Comparison of ENCODE assay signal across 30 cellular contexts in genomic region chr10:17352583-17352982, GRCh38.
"Had no signal": no experiment of that assay in that cellular context is flagged by ENCODE, and none has a peak within 500 bp of the region (broad histone marks: within the 10 kb centered on the region; RNA-seq: fewer than 3 reads in every experiment).

No MANE protein-coding gene starts in this region.

- H3K4me1 ChIP-seq: gastrocnemius medialis had no signal

- H3K36me3 Mint-ChIP-seq: activated CD4-positive, alpha-beta memory T cell treated with anti-CD3 and anti-CD28 coated beads for 36 hours; activated CD8-positive, alpha-beta memory T cell treated with anti-CD3 and anti-CD28 coated beads, Interleukin-2, amount 10 ng/mL, durations not matched to agents 7 days and 5 days had no signal

- H3K4me3 ChIP-seq: coronary artery, dorsolateral prefrontal cortex, esophagus muscularis mucosa, gastrocnemius medialis, heart left ventricle had no signal

- H3K9me3 Mint-ChIP-seq: dendritic cell treated with granulocyte-macrophage colony-stimulating factor and Interleukin-4, amounts not matched to agents 40 ng/mL and 50 ng/mL, for 4 days; endodermal cell had no signal

- H3K4me1 Mint-ChIP-seq: activated CD4-positive, alpha-beta T cell treated with anti-CD3 and anti-CD28 coated beads, Interleukin-2, amount 10 ng/mL, durations not matched to agents 24 days and 14 days; activated CD8-positive, alpha-beta memory T cell treated with anti-CD3 and anti-CD28 coated beads, Interleukin-2, amount 10 ng/mL, durations not matched to agents 7 days and 5 days had no signal

- H3K36me3 ChIP-seq: brain microvascular endothelial cell, esophagus muscularis mucosa, gastrocnemius medialis, heart left ventricle had no signal

- H3K27ac ChIP-seq: brain microvascular endothelial cell, coronary artery, dorsolateral prefrontal cortex, esophagus muscularis mucosa, foreskin keratinocyte, gastrocnemius medialis, heart left ventricle had no signal

- H3K4me3 Mint-ChIP-seq: activated CD4-positive, alpha-beta memory T cell treated with anti-CD3 and anti-CD28 coated beads for 36 hours; activated CD4-positive, alpha-beta T cell treated with anti-CD3 and anti-CD28 coated beads for 36 hours; activated CD4-positive, alpha-beta T cell treated with anti-CD3 and anti-CD28 coated beads, Interleukin-2, amount 10 ng/mL, durations not matched to agents 24 days and 14 days; activated CD8-positive, alpha-beta memory T cell treated with anti-CD3 and anti-CD28 coated beads, Interleukin-2, amount 10 ng/mL, durations not matched to agents 7 days and 5 days; activated CD8-positive, alpha-beta T cell treated with anti-CD3 and anti-CD28 coated beads, Interleukin-2, amount 10 ng/mL, durations not matched to agents 7 days and 5 days; activated naive CD8-positive, alpha-beta T cell; activated T-cell treated with anti-CD3 and anti-CD28 coated beads, Interleukin-2, amount 50 U/mL, for 24 hours; activated T-cell treated with anti-CD3 and anti-CD28 coated beads, Interleukin-2, amount 50 U/mL, for 72 hours; central memory CD8-positive, alpha-beta T cell; dendritic cell treated with granulocyte-macrophage colony-stimulating factor and Interleukin-4, amounts not matched to agents 40 ng/mL and 50 ng/mL, for 4 days; endodermal cell had no signal

- H3K9me3 ChIP-seq: esophagus muscularis mucosa, gastrocnemius medialis, heart left ventricle had no signal

- H3K27me3 ChIP-seq: brain microvascular endothelial cell, esophagus muscularis mucosa, foreskin keratinocyte, gastrocnemius medialis, heart left ventricle had no signal

- H3K27ac Mint-ChIP-seq: activated CD4-positive, alpha-beta memory T cell treated with anti-CD3 and anti-CD28 coated beads for 36 hours; activated CD4-positive, alpha-beta T cell treated with anti-CD3 and anti-CD28 coated beads for 36 hours; activated CD4-positive, alpha-beta T cell treated with anti-CD3 and anti-CD28 coated beads, Interleukin-2, amount 10 ng/mL, durations not matched to agents 24 days and 14 days; activated CD8-positive, alpha-beta memory T cell treated with anti-CD3 and anti-CD28 coated beads, Interleukin-2, amount 10 ng/mL, durations not matched to agents 7 days and 5 days; activated CD8-positive, alpha-beta T cell treated with anti-CD3 and anti-CD28 coated beads, Interleukin-2, amount 10 ng/mL, durations not matched to agents 7 days and 5 days; activated naive CD8-positive, alpha-beta T cell; activated T-cell treated with anti-CD3 and anti-CD28 coated beads, Interleukin-2, amount 50 U/mL, for 24 hours; activated T-cell treated with anti-CD3 and anti-CD28 coated beads, Interleukin-2, amount 50 U/mL, for 72 hours; dendritic cell treated with granulocyte-macrophage colony-stimulating factor and Interleukin-4, amounts not matched to agents 40 ng/mL and 50 ng/mL, for 4 days; endodermal cell had no signal

- ATAC-seq: activated CD4-positive, alpha-beta T cell treated with anti-CD3 and anti-CD28 coated beads for 36 hours; activated CD8-positive, alpha-beta memory T cell treated with anti-CD3 and anti-CD28 coated beads, Interleukin-2, amount 10 ng/mL, durations not matched to agents 7 days and 5 days; activated CD8-positive, alpha-beta T cell treated with anti-CD3 and anti-CD28 coated beads, Interleukin-2, amount 10 ng/mL, durations not matched to agents 7 days and 5 days; activated T-cell treated with anti-CD3 and anti-CD28 coated beads, Interleukin-2, amount 50 U/mL, for 72 hours; foreskin keratinocyte; gastrocnemius medialis; heart left ventricle had no signal

- H3K27me3 Mint-ChIP-seq: central memory CD8-positive, alpha-beta T cell; dendritic cell treated with granulocyte-macrophage colony-stimulating factor and Interleukin-4, amounts not matched to agents 40 ng/mL and 50 ng/mL, for 4 days had no signal

- DNase-seq: activated CD4-positive, alpha-beta memory T cell treated with anti-CD3 and anti-CD28 coated beads for 36 hours; activated CD4-positive, alpha-beta T cell treated with anti-CD3 and anti-CD28 coated beads for 36 hours; activated CD4-positive, alpha-beta T cell treated with anti-CD3 and anti-CD28 coated beads, Interleukin-2, amount 10 ng/mL, durations not matched to agents 24 days and 14 days; activated CD4-positive, CD25-positive, alpha-beta regulatory T cell; activated CD4-positive, CD25-positive, alpha-beta regulatory T cell treated with anti-CD3 and anti-CD28 coated beads, Interleukin-2, amount 50 U/mL, for 72 hours; activated CD8-positive, alpha-beta memory T cell treated with anti-CD3 and anti-CD28 coated beads, Interleukin-2, amount 10 ng/mL, durations not matched to agents 7 days and 5 days; activated CD8-positive, alpha-beta memory T cell treated with anti-CD3 and anti-CD28 coated beads, Interleukin-2, amount 50 U/mL, for 4 hours; activated CD8-positive, alpha-beta T cell treated with anti-CD3 and anti-CD28 coated beads, Interleukin-2, amount 10 ng/mL, durations not matched to agents 7 days and 5 days; activated gamma-delta T cell treated with Interleukin-2 at 50 U/mL for 16 hours; activated naive CD4-positive, alpha-beta T cell treated with anti-CD3 and anti-CD28 coated beads, Interleukin-2, amount 50 U/mL, for 16 hours; activated naive CD4-positive, alpha-beta T cell treated with Interleukin-2 at 50 U/mL for 16 hours; activated T-cell treated with anti-CD3 and anti-CD28 coated beads, Interleukin-2, amount 50 U/mL, for 24 hours; activated T-cell treated with anti-CD3 and anti-CD28 coated beads, Interleukin-2, amount 50 U/mL, for 72 hours; amniotic stem cell; anterior cingulate cortex; brain microvascular endothelial cell; dorsolateral prefrontal cortex; effector memory CD4-positive, alpha-beta T cell; endodermal cell; erythroblast; foreskin keratinocyte; gastrocnemius medialis; glutamatergic neuron; heart left ventricle; T-helper 2 cell had no signal
